In the genomic region with DNA sequence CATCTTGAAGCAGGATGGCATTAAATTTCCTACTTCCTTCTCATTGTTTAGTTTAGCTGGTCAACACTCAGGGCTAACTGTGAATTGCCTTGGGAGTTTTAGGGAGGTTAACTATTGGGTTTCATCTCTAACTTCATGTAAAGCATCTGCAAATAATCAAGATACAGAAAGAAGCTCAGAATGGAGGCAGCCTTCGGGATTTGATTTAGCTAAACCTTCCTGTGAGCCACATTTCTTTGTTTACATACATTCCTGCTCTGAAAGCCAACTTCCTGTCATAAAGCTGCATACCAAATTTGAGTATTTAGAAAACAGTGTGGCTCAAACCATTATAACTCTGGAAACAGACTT, we compare ENCODE assay signal across 13 cellular contexts.
A peak's percentile ranks its signal among the peaks of the same experiment; 100 is the strongest.
DNase-seq lines count a peak whose midpoint lies in the region; ATAC-seq and TF ChIP-seq lines count a peak whose summit lies in the region.
"Had no signal": no experiment of that assay in that cellular context is flagged by ENCODE, and none has a peak within 500 bp of the region (broad histone marks: within the 10 kb centered on the region; RNA-seq: fewer than 3 reads in every experiment).

No MANE protein-coding gene starts in this region.

- H3K4me1 ChIP-seq in ACC112 (ENCODE audit: control insufficient read depth, insufficient read depth, low read length, unreplicated experiment) (peaks cover 34% of the 10 kb centered on the region), mesendoderm (ENCODE audit: control insufficient read depth, low read depth, low read length) (no peaks in the 10 kb centered on the region)

- no peak overlapping the region for H3K4me3 Mint-ChIP-seq in effector memory CD8-positive, alpha-beta T cell
- H3K4me3 Mint-ChIP-seq: dendritic cell treated with granulocyte-macrophage colony-stimulating factor and Interleukin-4, amounts not matched to agents 40 ng/mL and 50 ng/mL, for 4 days; stimulated activated naive B cell treated with anti-CD40 and anti-IgM and Interleukin-4, amounts not matched to agents 10 μg/mL and 1 μg/mL and 100 μg/mL, for 72 hours had no signal

- H3K36me3 ChIP-seq in ACC112 (ENCODE audit: insufficient read depth, low read length) (no peaks in the 10 kb centered on the region), brain microvascular endothelial cell (replicated peaks) (no peaks in the 10 kb centered on the region), mesendoderm (ENCODE audit: control insufficient read depth, insufficient read depth, low read length) (no peaks in the 10 kb centered on the region)

- H2AK5ac ChIP-seq in mesendoderm (ENCODE audit: low read length), result no peak overlapping the region

- no peak overlapping the region for H2BK15ac ChIP-seq in mesendoderm (replicated peaks; ENCODE audit: low read depth)

- no peak overlapping the region for H3K56ac ChIP-seq in mesendoderm (ENCODE audit: low read length)

- H3K9me3 Mint-ChIP-seq in effector memory CD8-positive, alpha-beta T cell, result peaks cover 5 to 12% of the 10 kb centered on the region in 2 donors
- H3K9me3 Mint-ChIP-seq: dendritic cell treated with granulocyte-macrophage colony-stimulating factor and Interleukin-4, amounts not matched to agents 40 ng/mL and 50 ng/mL, for 4 days had no signal

- no peaks in the 10 kb centered on the region for H3K79me2 ChIP-seq in ACC112 (ENCODE audit: control insufficient read depth, insufficient read depth, low read length, unreplicated experiment)
- H3K79me2 ChIP-seq in mesendoderm (ENCODE audit: control insufficient read depth, insufficient read depth, low read length), result no peaks in the 10 kb centered on the region

- in situ Hi-C loops in brain microvascular endothelial cell (cut with HindIII; ENCODE audit: low pct_ligation_motif_present, low sequenced_read_pairs), result no loop called here

- DNase-seq in HS-5 (ENCODE audit: low read depth) (peak; percentile 56), brain microvascular endothelial cell (peak; percentile 29), mesendoderm (peak; percentile 71), hippocampal formation (lab: John Stamatoyannopoulos, UW) (no peak), NCI-H1694 (lab: John Stamatoyannopoulos, UW) (no peak), KG1 (lab: John Stamatoyannopoulos, UW) (no peak)
- no peak for DNase-seq in effector memory CD8-positive, alpha-beta T cell
- DNase-seq: NCI-H524 treated with DMSO at 0.1 percent for 48 hours; stimulated activated naive B cell treated with anti-CD40 and anti-IgM and Interleukin-4, amounts not matched to agents 10 μg/mL and 1 μg/mL and 100 μg/mL, for 72 hours; T1000 had no signal

- no peaks in the 10 kb centered on the region for H3K79me1 ChIP-seq in mesendoderm (ENCODE audit: low read length)

- H3K4me3 ChIP-seq in ACC112 (ENCODE audit: low read depth, low read length) (peak overlapping the region; percentile 20; the same call in 1 of the 2 replicates), brain microvascular endothelial cell (ENCODE audit: low read depth, low read length) (no peak overlapping the region), mesendoderm (ENCODE audit: low read length) (no peak overlapping the region)
- H3K4me3 ChIP-seq: skin epidermis had no signal

- no peak overlapping the region for H3K4ac ChIP-seq in mesendoderm (ENCODE audit: low read depth, low read length)

- H3K4me2 ChIP-seq in mesendoderm (ENCODE audit: low read length), result no peak overlapping the region

- H3K23ac ChIP-seq in mesendoderm (ENCODE audit: low read length), result no peak overlapping the region

- no peaks in the 10 kb centered on the region for H3K36me3 Mint-ChIP-seq in effector memory CD8-positive, alpha-beta T cell (ENCODE audit: insufficient read depth)
- H3K36me3 Mint-ChIP-seq: stimulated activated naive B cell treated with anti-CD40 and anti-IgM and Interleukin-4, amounts not matched to agents 10 μg/mL and 1 μg/mL and 100 μg/mL, for 72 hours had no signal

- no peak overlapping the region for H3K9ac ChIP-seq in mesendoderm (ENCODE audit: low read length)

- H3K27me3 Mint-ChIP-seq in effector memory CD8-positive, alpha-beta T cell, result no peaks in the 10 kb centered on the region
- H3K27me3 Mint-ChIP-seq: dendritic cell treated with granulocyte-macrophage colony-stimulating factor and Interleukin-4, amounts not matched to agents 40 ng/mL and 50 ng/mL, for 4 days; stimulated activated naive B cell treated with anti-CD40 and anti-IgM and Interleukin-4, amounts not matched to agents 10 μg/mL and 1 μg/mL and 100 μg/mL, for 72 hours had no signal

- no peak overlapping the region for H2BK5ac ChIP-seq in mesendoderm (ENCODE audit: low read length)

- H3K27ac Mint-ChIP-seq in effector memory CD8-positive, alpha-beta T cell, result no peak overlapping the region
- H3K27ac Mint-ChIP-seq: dendritic cell treated with granulocyte-macrophage colony-stimulating factor and Interleukin-4, amounts not matched to agents 40 ng/mL and 50 ng/mL, for 4 days; stimulated activated naive B cell treated with anti-CD40 and anti-IgM and Interleukin-4, amounts not matched to agents 10 μg/mL and 1 μg/mL and 100 μg/mL, for 72 hours had no signal

- no peak overlapping the region for H3K18ac ChIP-seq in mesendoderm (ENCODE audit: low read length)

- WGBS in mesendoderm (ENCODE audit: extremely low coverage, insufficient coverage, low lambda C conversion rate), result no CpG with 5 or more reads among the region's 1 CpG

- H2BK120ac ChIP-seq in mesendoderm (ENCODE audit: low read depth, low read length), result no peak overlapping the region

- no peak for ATAC-seq in effector memory CD8-positive, alpha-beta T cell (replicated peaks)
- ATAC-seq: stimulated activated naive B cell treated with anti-CD40 and anti-IgM and Interleukin-4, amounts not matched to agents 10 μg/mL and 1 μg/mL and 100 μg/mL, for 72 hours had no signal

- H4K8ac ChIP-seq in mesendoderm (ENCODE audit: low read depth, low read length), result no peak overlapping the region

- H3K27me3 ChIP-seq in ACC112 (ENCODE audit: insufficient read depth, low read length) (no peaks in the 10 kb centered on the region), brain microvascular endothelial cell (replicated peaks) (no peaks in the 10 kb centered on the region), mesendoderm (ENCODE audit: insufficient read depth, low read length, poor library complexity) (no peaks in the 10 kb centered on the region)

- TF ChIP-seq CTCF in brain microvascular endothelial cell (IDR thresholded peaks at IDR 0.05; ENCODE audit: low read depth, low read length, missing control alignments), result no peak

- H3K27ac ChIP-seq in ACC112 (ENCODE audit: low read depth, low read length) (peak overlapping the region; percentile 63), brain microvascular endothelial cell (peak overlapping the region; percentile 65), mesendoderm (ENCODE audit: low read depth, low read length) (no peak overlapping the region)

- no peaks in the 10 kb centered on the region for H3K4me1 Mint-ChIP-seq in effector memory CD8-positive, alpha-beta T cell (ENCODE audit: low read depth in 2 of 2)
- H3K4me1 Mint-ChIP-seq: stimulated activated naive B cell treated with anti-CD40 and anti-IgM and Interleukin-4, amounts not matched to agents 10 μg/mL and 1 μg/mL and 100 μg/mL, for 72 hours had no signal

- H2AFZ ChIP-seq in ACC112 (ENCODE audit: low read length, unreplicated experiment), result peak overlapping the region; percentile 63

- H4K5ac ChIP-seq in mesendoderm (ENCODE audit: low read length), result no peak overlapping the region

Comparison
In these comparisons a context has a peak if more than half of its experiments do, and no peak if none do; other contexts are left out.
1. DNase-seq: peak in HS-5 (single experiment), brain microvascular endothelial cell (single experiment) and mesendoderm (single experiment); none in effector memory CD8-positive, alpha-beta T cell (0 of 3), hippocampal formation (0 of 2), NCI-H1694 (single experiment) and KG1 (single experiment).